Comparison of ENCODE assay signal across 8 cellular contexts in the genomic region with DNA sequence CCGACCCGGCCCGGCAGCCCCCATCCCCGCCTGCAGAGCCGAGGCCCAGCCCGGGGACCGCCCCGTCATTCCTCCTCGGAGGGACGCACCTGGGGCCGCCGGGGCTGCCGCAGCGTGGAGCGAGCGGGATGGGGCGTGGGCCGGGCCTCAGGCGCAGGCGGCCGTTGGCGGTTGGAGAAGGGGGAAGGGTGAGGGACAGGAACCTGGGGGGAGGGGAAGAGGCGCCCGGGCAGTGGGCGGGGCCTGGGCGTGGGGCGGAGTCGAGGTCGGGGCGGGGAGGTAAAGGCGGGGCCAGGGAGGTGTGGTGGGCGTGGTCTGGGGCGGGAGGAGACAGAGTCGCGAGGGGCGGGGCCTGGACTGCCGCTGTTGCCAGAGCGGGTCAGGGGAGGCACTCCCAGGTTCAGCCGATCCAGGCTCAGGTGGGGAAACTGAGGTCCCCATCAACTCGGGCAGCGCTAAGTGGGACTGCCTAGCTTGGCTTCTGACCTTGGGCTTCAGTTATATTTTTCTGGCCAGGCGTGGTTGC. TPM values are rescaled to one million over a fixed set of nuclear protein-coding genes. Genes with fewer than 3 reads are reported as not detected.
DNase-seq lines count a peak whose midpoint lies in the region; ATAC-seq, FAIRE-seq and TF ChIP-seq lines count a peak whose summit lies in the region.

A gene with protein sequence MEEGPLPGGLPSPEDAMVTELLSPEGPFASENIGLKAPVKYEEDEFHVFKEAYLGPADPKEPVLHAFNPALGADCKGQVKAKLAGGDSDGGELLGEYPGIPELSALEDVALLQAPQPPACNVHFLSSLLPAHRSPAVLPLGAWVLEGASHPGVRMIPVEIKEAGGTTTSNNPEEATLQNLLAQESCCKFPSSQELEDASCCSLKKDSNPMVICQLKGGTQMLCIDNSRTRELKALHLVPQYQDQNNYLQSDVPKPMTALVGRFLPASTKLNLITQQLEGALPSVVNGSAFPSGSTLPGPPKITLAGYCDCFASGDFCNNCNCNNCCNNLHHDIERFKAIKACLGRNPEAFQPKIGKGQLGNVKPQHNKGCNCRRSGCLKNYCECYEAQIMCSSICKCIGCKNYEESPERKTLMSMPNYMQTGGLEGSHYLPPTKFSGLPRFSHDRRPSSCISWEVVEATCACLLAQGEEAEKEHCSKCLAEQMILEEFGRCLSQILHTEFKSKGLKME (minus strand): TSS at position 190 of the 526 bp plus-strand sequence. CDS start 860 bp downstream, outside the sequence.

- peak in 1 of 2 experiments; percentile 10; a peak in 1 of 4 replicates for TF ChIP-seq RAD21 in H1 (IDR thresholded peaks at IDR 0.05 in 1 of 2, conservative IDR thresholded peaks at IDR 0.05 in 1 of 2; ENCODE audit: low read depth in 2 of 2, low read length in 2 of 2)

- peaks cover 0 to 13% of the 10 kb centered on the region in 2 experiments; a peak in 2 of 4 replicates for H3K79me2 ChIP-seq in H1 (ENCODE audit: control insufficient read depth in 1 of 2, insufficient read depth in 2 of 2, low read length in 2 of 2)

- TF ChIP-seq POLR2A in H1 (IDR thresholded peaks at IDR 0.05; ENCODE audit: control extremely low read depth in 1 of 2, low read depth in 2 of 2, low read length in 2 of 2), result peak; percentile 74 to 78

- peaks cover 0 to 10% (median 5%) of the 10 kb centered on the region in 4 experiments; a peak in 4 of 7 replicates for H3K4me1 ChIP-seq in H1 (replicated peaks in 1 of 4; ENCODE audit: control insufficient read depth in 3 of 4, insufficient read depth in 4 of 4, low read length in 3 of 4)

- TF ChIP-seq CTCF in D721Med (IDR thresholded peaks at IDR 0.05; ENCODE audit: insufficient read depth, missing control alignments), result no peak
- no peak for TF ChIP-seq CTCF in H1 (IDR thresholded peaks at IDR 0.05; ENCODE audit: control extremely low read depth in 1 of 3, insufficient read depth in 1 of 3, low read depth in 1 of 3, low read length in 3 of 3)

- ATAC-seq in HG03280 (IDR thresholded peaks at IDR 0.05; ENCODE audit: unreplicated experiment) (peak; percentile 90), GM21367 (IDR thresholded peaks at IDR 0.05; ENCODE audit: unreplicated experiment) (no peak)

- peak within 1 kb of the TSS; percentile 81; the same call in 1 of the 2 replicates for H2BK15ac ChIP-seq in H1 (ENCODE audit: low read length)

- H3K9me3 ChIP-seq in H1 (ENCODE audit: insufficient read depth in 2 of 2, low read depth in 1 of 2, low read length in 1 of 2), result no peaks in the 10 kb centered on the region

- H2BK12ac ChIP-seq in H1 (ENCODE audit: low read depth, low read length), result no peak within 1 kb of the TSS

- H3K23ac ChIP-seq in H1 (ENCODE audit: insufficient read length), result no peak within 1 kb of the TSS

- FAIRE-seq in D721Med (lab: Jason Lieb, UNC), result no peak
- FAIRE-seq in H1 (lab: Jason Lieb, UNC), result no peak

- H4K91ac ChIP-seq in H1 (replicated peaks; ENCODE audit: insufficient read length, low read length), result peak within 1 kb of the TSS; percentile 99

- peak within 1 kb of the TSS; percentile 98; the same call in 1 of the 2 replicates for H2BK5ac ChIP-seq in H1 (ENCODE audit: low read depth, low read length)

- CTCF ChIA-PET in H1 (lab: Charles Lee; ENCODE audit: partially characterized antibody), result interaction anchor here (0.9 to 2.7 kb wide), 3 partner anchors 47 to 119 kb away, joined by 3 to 12 read pairs (median 4); no protein-coding TSS in a partner anchor

- peak within 1 kb of the TSS; percentile 80 for H3K27ac ChIP-seq in H1 (ENCODE audit: low read depth, low read length)

- no peak within 1 kb of the TSS; the same call in 1 of the 2 replicates for H2BK20ac ChIP-seq in H1 (ENCODE audit: low read length)

- WGBS in H1 (ENCODE audit: extremely low coverage in 1 of 2, insufficient coverage in 1 of 2, insufficient read length in 1 of 2, insufficient replicate concordance in 2 of 2, low coverage in 1 of 2, low lambda C conversion rate in 2 of 2, missing lambda C conversion rate in 1 of 2), 2 experiments, result 12% methylated on average over 11 of the region's 42 CpGs; no CpG with 5 or more reads in 1 of the 2 experiments

- H3K4me2 ChIP-seq in H1 (ENCODE audit: insufficient read depth in 1 of 2, low read depth in 2 of 2, low read length in 2 of 2), result peak within 1 kb of the TSS; percentile 71 to 96

- H3K4ac ChIP-seq in H1 (replicated peaks; ENCODE audit: insufficient read length, low read depth, low read length), result peak within 1 kb of the TSS; percentile 97

- H3K23me2 ChIP-seq in H1 (ENCODE audit: low read depth, low read length), result peaks cover 8% of the 10 kb centered on the region

- POLR2A ChIA-PET in H1 (lab: Charles Lee; ENCODE audit: partially characterized antibody), result interaction anchor here (1.8 kb wide), 1 partner anchor 67 kb away, joined by 7 read pairs; a partner anchor contains a TSS

- no peak within 1 kb of the TSS for H3K14ac ChIP-seq in H1 (ENCODE audit: insufficient read length)

- H4K8ac ChIP-seq in H1 (ENCODE audit: extremely low read depth, insufficient read depth, low read length), result peak within 1 kb of the TSS; percentile 92

- peak within 1 kb of the TSS; percentile 39 to 62 (median 52) for H3K4me3 ChIP-seq in H1 (ENCODE audit: extremely low read depth in 1 of 4, insufficient read depth in 2 of 4, low read depth in 3 of 4, low read length in 4 of 4)

- no peaks in the 10 kb centered on the region for H4K20me1 ChIP-seq in H1 (replicated peaks in 1 of 2; ENCODE audit: control insufficient read depth in 1 of 2, insufficient read depth in 2 of 2, low read length in 2 of 2)

- H3K27me3 ChIP-seq in H1 (replicated peaks in 1 of 4; ENCODE audit: control insufficient read depth in 3 of 4, extremely low read depth in 1 of 4, insufficient read depth in 3 of 4, low read length in 3 of 4), result no peaks in the 10 kb centered on the region

- peak within 1 kb of the TSS; percentile 77 for H2BK120ac ChIP-seq in H1 (replicated peaks; ENCODE audit: low read depth, low read length)

- H3K9ac ChIP-seq in H1 (replicated peaks in 1 of 4; ENCODE audit: extremely low read depth in 1 of 4, low read depth in 3 of 4, low read length in 3 of 4), result peak within 1 kb of the TSS; percentile 13 to 73 (median 66); a peak in 6 of 7 replicates

- DNase-seq in D721Med (ENCODE audit: insufficient read length, low spot score), result peak; percentile 86
- peak; percentile 87 for DNase-seq in NOMO-1 treated with DMSO at 0.1 percent for 48 hours (lab: John Stamatoyannopoulos, UW; ENCODE audit: unreplicated experiment)
- peak; percentile 79 to 83 for DNase-seq in activated CD8-positive, alpha-beta memory T cell treated with anti-CD3 and anti-CD28 coated beads for 4 hours (ENCODE audit: low read depth in 2 of 2)
- DNase-seq in H1 (ENCODE audit: low read depth in 1 of 2, low spot score in 2 of 2), result peak; percentile 85 to 99
- peak; percentile 96 for DNase-seq in mesenteric fat pad (ENCODE audit: low spot score)
- peak; percentile 87 to 91 for DNase-seq in stimulated activated CD8-positive, alpha-beta memory T cell treated with anti-CD3 and anti-CD28 coated beads, Interleukin-2, amount 100 ng/mL, for 1 hour (ENCODE audit: low read depth in 2 of 2)

- no peaks in the 10 kb centered on the region for H3K79me1 ChIP-seq in H1 (ENCODE audit: low read depth, low read length)

- TF ChIP-seq EP300 in H1 (IDR thresholded peaks at IDR 0.05; ENCODE audit: borderline replicate concordance in 1 of 2, low read depth in 2 of 2, low read length in 2 of 2), result peak in 1 of 2 experiments; percentile 81; a peak in 1 of 3 replicates

- H3K18ac ChIP-seq in H1 (ENCODE audit: extremely low read depth, low read length), result peak within 1 kb of the TSS; percentile 99

- peak within 1 kb of the TSS; percentile 84 for H4K5ac ChIP-seq in H1 (ENCODE audit: insufficient read length, low read depth, low read length)

- H3K56ac ChIP-seq in H1 (replicated peaks; ENCODE audit: insufficient read length, low read depth, low read length), result peak within 1 kb of the TSS; percentile 92

- H3K36me3 ChIP-seq in H1 (ENCODE audit: control insufficient read depth in 2 of 4, insufficient read depth in 4 of 4, low read length in 3 of 4), result peaks cover 4 to 11% (median 7%) of the 10 kb centered on the region in 4 experiments; a peak in 5 of 8 replicates

- peak within 1 kb of the TSS; percentile 93; the same call in 1 of the 2 replicates for H2AK5ac ChIP-seq in H1 (ENCODE audit: low read depth, low read length)

- no peak within 1 kb of the TSS for H2AFZ ChIP-seq in H1 (ENCODE audit: low read length)

TF ChIP-seq in H1, 55 proteins besides CTCF, POLR2A, EP300 and RAD21 (continues in another document):
- 0 out of 2 replicates have a peak, but pooled peaks have one; percentile 45 for TF ChIP-seq RBBP5 (IDR thresholded peaks at IDR 0.05; ENCODE audit: borderline replicate concordance, low read depth, low read length)
- TF ChIP-seq NRF1 (IDR thresholded peaks at IDR 0.05; ENCODE audit: low read depth, low read length), result no peak
- peak; percentile 54; the same call in 1 of the 2 replicates for TF ChIP-seq TBP (IDR thresholded peaks at IDR 0.05; ENCODE audit: low read depth, low read length)
- TF ChIP-seq POLR2AphosphoS5 (IDR thresholded peaks at IDR 0.05; ENCODE audit: low read depth, low read length), result peak; percentile 77
- no peak for TF ChIP-seq SIX5 (IDR thresholded peaks at IDR 0.05; ENCODE audit: low read depth, low read length)
- TF ChIP-seq CREB1 (IDR thresholded peaks at IDR 0.05), result peak; percentile 49
- TF ChIP-seq YY1 (IDR thresholded peaks at IDR 0.05; ENCODE audit: low read depth, low read length), result 0 out of 2 replicates have a peak, but pooled peaks have one; percentile 61
- TF ChIP-seq SAP30 (IDR thresholded peaks at IDR 0.05; ENCODE audit: insufficient read depth, insufficient replicate concordance, low read length), result no peak
- TF ChIP-seq, protein P1, sequence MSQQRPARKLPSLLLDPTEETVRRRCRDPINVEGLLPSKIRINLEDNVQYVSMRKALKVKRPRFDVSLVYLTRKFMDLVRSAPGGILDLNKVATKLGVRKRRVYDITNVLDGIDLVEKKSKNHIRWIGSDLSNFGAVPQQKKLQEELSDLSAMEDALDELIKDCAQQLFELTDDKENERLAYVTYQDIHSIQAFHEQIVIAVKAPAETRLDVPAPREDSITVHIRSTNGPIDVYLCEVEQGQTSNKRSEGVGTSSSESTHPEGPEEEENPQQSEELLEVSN (IDR thresholded peaks at IDR 0.05), result peak; percentile 51
- 0 out of 2 replicates have a peak, but pooled peaks have one; percentile 23 for TF ChIP-seq SRF (IDR thresholded peaks at IDR 0.05; ENCODE audit: low read depth, low read length)

RNA-seq across cellular contexts. Expression of the gene that starts here (rescaled TPM):
- total RNA-seq in H1 (2021; fragmentation: NEBNext Ultra II Directional; extraction: Animal tissue kit (Norgen Biotek cat#: 25700)), result 59.5 and 61.1 TPM in 2 replicates
- polyA plus RNA-seq in H1 (2011; rRNA removed), result 22.6 and 34.2 TPM in 2 replicates
- 31.0 TPM for polyA plus RNA-seq in H1 (2011; cell fraction: cytosol; rRNA removed)
- polyA plus RNA-seq in H1 (2011; cell fraction: nucleus; rRNA removed), result 47.1 TPM
- polyA plus RNA-seq in H1 (2012, experiment 1 of 2), result 36.6 to 47.7 TPM (median 40.3 TPM) in 4 replicates
- polyA plus RNA-seq in H1 (2012, experiment 2 of 2), result 29.6 TPM
- polyA plus RNA-seq in H1 (2013, experiment 1 of 2), result 42.0 TPM
- 36.9 TPM for polyA plus RNA-seq in H1 (2013, experiment 2 of 2)
- polyA minus RNA-seq in H1 (2011; rRNA and poly(A)+ RNA removed), result 11.8 and 12.3 TPM in 2 replicates
- polyA minus RNA-seq in H1 (2011; cell fraction: cytosol; rRNA and poly(A)+ RNA removed), result 35.5 TPM
- polyA minus RNA-seq in H1 (2011; cell fraction: nucleus; rRNA and poly(A)+ RNA removed), result 21.9 TPM
- total RNA-seq in mesenteric fat pad, result 0.55 TPM

Comparison
In these comparisons a context has a peak if more than half of its experiments do, and no peak if none do; other contexts are left out.
1. RNA of the gene that starts here (total RNA-seq): 59.5 to 61.1 TPM in H1; 0.55 TPM in mesenteric fat pad (single experiment); every median in the first group is over 10 times any median in the second.
2. Peak in DNase-seq in mesenteric fat pad; RNA of the gene not detected or under 1 TPM.
3. Peak in every context shown above with its lines, with median percentiles within 50 percentile points of each other: DNase-seq.